11 cellular contexts compared by ENCODE assay signal in the genomic region with DNA sequence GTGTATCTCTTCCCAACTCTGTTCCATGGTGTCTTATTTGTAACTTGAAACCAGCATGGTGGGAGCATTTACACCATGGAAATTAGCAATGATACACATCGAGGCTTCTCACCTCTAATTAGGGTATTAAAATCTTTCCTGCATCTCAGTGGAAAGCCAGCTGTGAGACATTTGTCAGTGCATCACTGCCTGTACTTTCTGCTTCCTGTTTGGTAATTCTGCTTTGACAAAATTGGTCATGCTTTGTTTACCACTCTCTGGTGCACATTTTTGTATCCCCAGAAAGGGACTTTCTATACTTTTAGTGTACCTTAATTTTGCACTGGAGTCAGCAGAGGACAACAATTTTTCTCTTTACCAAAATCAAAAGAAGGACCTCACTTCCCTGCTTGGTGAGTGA.
DNase-seq lines count a peak whose midpoint lies in the region; ATAC-seq lines count a peak whose summit lies in the region.
"Had no signal": no experiment of that assay in that cellular context is flagged by ENCODE, and none has a peak within 500 bp of the region (broad histone marks: within the 10 kb centered on the region; RNA-seq: fewer than 3 reads in every experiment).

No MANE protein-coding gene starts in this region.

- peaks cover 5% of the 10 kb centered on the region for H3K4me1 Mint-ChIP-seq in activated naive CD8-positive, alpha-beta T cell treated with anti-CD3 and anti-CD28 coated beads, Interleukin-2, amount 50 U/mL, for 24 hours
- no peaks in the 10 kb centered on the region for H3K4me1 Mint-ChIP-seq in activated naive CD8-positive, alpha-beta T cell treated with anti-CD3 and anti-CD28 coated beads for 36 hours
- H3K4me1 Mint-ChIP-seq in stimulated activated memory B cell treated with anti-CD40 and anti-IgM and Interleukin-4, amounts not matched to agents 10 μg/mL and 1 μg/mL and 100 μg/mL, for 72 hours: peaks cover 58% of the 10 kb centered on the region

- DNase-seq in activated naive CD8-positive, alpha-beta T cell treated with anti-CD3 and anti-CD28 coated beads, Interleukin-2, amount 50 U/mL, for 24 hours: no peak
- no peak for DNase-seq in activated naive CD8-positive, alpha-beta T cell treated with anti-CD3 and anti-CD28 coated beads for 36 hours
- no peak for DNase-seq in stimulated activated CD8-positive, alpha-beta memory T cell treated with anti-CD3 and anti-CD28 coated beads, Interleukin-4, amount 100 ng/mL, for 48 hours
- no peak for DNase-seq in DMS 273 (lab: John Stamatoyannopoulos, UW; ENCODE audit: unreplicated experiment)
- DNase-seq in GM19240 (ENCODE audit: insufficient read length, low spot score): no peak
- DNase-seq: activated naive CD4-positive, alpha-beta T cell treated with anti-CD3 and anti-CD28 coated beads for 36 hours; hippocampal formation had no signal

- no peaks in the 10 kb centered on the region for H3K36me3 Mint-ChIP-seq in activated naive CD8-positive, alpha-beta T cell treated with anti-CD3 and anti-CD28 coated beads, Interleukin-2, amount 50 U/mL, for 24 hours (ENCODE audit: low read depth)
- no peaks in the 10 kb centered on the region for H3K36me3 Mint-ChIP-seq in activated naive CD8-positive, alpha-beta T cell treated with anti-CD3 and anti-CD28 coated beads for 36 hours
- H3K36me3 Mint-ChIP-seq in stimulated activated memory B cell treated with anti-CD40 and anti-IgM and Interleukin-4, amounts not matched to agents 10 μg/mL and 1 μg/mL and 100 μg/mL, for 72 hours: no peaks in the 10 kb centered on the region

- no peak overlapping the region for H3K27ac Mint-ChIP-seq in activated naive CD8-positive, alpha-beta T cell treated with anti-CD3 and anti-CD28 coated beads, Interleukin-2, amount 50 U/mL, for 24 hours
- no peak overlapping the region for H3K27ac Mint-ChIP-seq in activated naive CD8-positive, alpha-beta T cell treated with anti-CD3 and anti-CD28 coated beads for 36 hours
- H3K27ac Mint-ChIP-seq in stimulated activated memory B cell treated with anti-CD40 and anti-IgM and Interleukin-4, amounts not matched to agents 10 μg/mL and 1 μg/mL and 100 μg/mL, for 72 hours: peak overlapping the region; percentile 87
- H3K27ac Mint-ChIP-seq: activated naive CD4-positive, alpha-beta T cell treated with anti-CD3 and anti-CD28 coated beads for 36 hours; stimulated activated naive CD8-positive, alpha-beta T cell treated with anti-CD3 and anti-CD28 coated beads, Interleukin-15, Interleukin-2, amounts not matched to agents 100 ng/mL and 50 ng/mL, for 24 hours had no signal

- H3K4me3 Mint-ChIP-seq in activated naive CD8-positive, alpha-beta T cell treated with anti-CD3 and anti-CD28 coated beads, Interleukin-2, amount 50 U/mL, for 24 hours: no peak overlapping the region
- H3K4me3 Mint-ChIP-seq in activated naive CD8-positive, alpha-beta T cell treated with anti-CD3 and anti-CD28 coated beads for 36 hours: no peak overlapping the region
- H3K4me3 Mint-ChIP-seq in stimulated activated memory B cell treated with anti-CD40 and anti-IgM and Interleukin-4, amounts not matched to agents 10 μg/mL and 1 μg/mL and 100 μg/mL, for 72 hours: peak overlapping the region; percentile 8
- H3K4me3 Mint-ChIP-seq: activated naive CD4-positive, alpha-beta T cell treated with anti-CD3 and anti-CD28 coated beads for 36 hours; stimulated activated naive CD8-positive, alpha-beta T cell treated with anti-CD3 and anti-CD28 coated beads, Interleukin-15, Interleukin-2, amounts not matched to agents 100 ng/mL and 50 ng/mL, for 24 hours had no signal

- no peaks in the 10 kb centered on the region for H3K9me3 Mint-ChIP-seq in activated naive CD8-positive, alpha-beta T cell treated with anti-CD3 and anti-CD28 coated beads, Interleukin-2, amount 50 U/mL, for 24 hours
- H3K9me3 Mint-ChIP-seq in activated naive CD8-positive, alpha-beta T cell treated with anti-CD3 and anti-CD28 coated beads for 36 hours: no peaks in the 10 kb centered on the region
- no peaks in the 10 kb centered on the region for H3K9me3 Mint-ChIP-seq in stimulated activated memory B cell treated with anti-CD40 and anti-IgM and Interleukin-4, amounts not matched to agents 10 μg/mL and 1 μg/mL and 100 μg/mL, for 72 hours
- H3K9me3 Mint-ChIP-seq: activated naive CD4-positive, alpha-beta T cell treated with anti-CD3 and anti-CD28 coated beads for 36 hours; stimulated activated naive CD8-positive, alpha-beta T cell treated with anti-CD3 and anti-CD28 coated beads, Interleukin-15, Interleukin-2, amounts not matched to agents 100 ng/mL and 50 ng/mL, for 24 hours had no signal

- ATAC-seq in activated naive CD8-positive, alpha-beta T cell treated with anti-CD3 and anti-CD28 coated beads, Interleukin-2, amount 50 U/mL, for 24 hours: peak; percentile 15
- peak; percentile 93 for ATAC-seq in HG02588 (IDR thresholded peaks at IDR 0.05; ENCODE audit: unreplicated experiment)
- peak; percentile 91 for ATAC-seq in HG03439 (IDR thresholded peaks at IDR 0.05; ENCODE audit: unreplicated experiment)
- ATAC-seq in stimulated activated memory B cell treated with anti-CD40 and anti-IgM and Interleukin-4, amounts not matched to agents 10 μg/mL and 1 μg/mL and 100 μg/mL, for 72 hours: peak; percentile 89

- no peaks in the 10 kb centered on the region for H3K27me3 Mint-ChIP-seq in activated naive CD8-positive, alpha-beta T cell treated with anti-CD3 and anti-CD28 coated beads, Interleukin-2, amount 50 U/mL, for 24 hours
- H3K27me3 Mint-ChIP-seq in activated naive CD8-positive, alpha-beta T cell treated with anti-CD3 and anti-CD28 coated beads for 36 hours: no peaks in the 10 kb centered on the region
- no peaks in the 10 kb centered on the region for H3K27me3 Mint-ChIP-seq in stimulated activated memory B cell treated with anti-CD40 and anti-IgM and Interleukin-4, amounts not matched to agents 10 μg/mL and 1 μg/mL and 100 μg/mL, for 72 hours
- H3K27me3 Mint-ChIP-seq: stimulated activated naive CD8-positive, alpha-beta T cell treated with anti-CD3 and anti-CD28 coated beads, Interleukin-15, Interleukin-2, amounts not matched to agents 100 ng/mL and 50 ng/mL, for 24 hours had no signal

Comparison
In these comparisons a context has a peak if more than half of its experiments do, and no peak if none do; other contexts are left out.
1. ATAC-seq: peak in every context shown above with its lines; median percentile 93 in HG02588; 91 in HG03439; 89 in stimulated activated memory B cell treated with anti-CD40 and anti-IgM and Interleukin-4, amounts not matched to agents 10 μg/mL and 1 μg/mL and 100 μg/mL, for 72 hours; 15 in activated naive CD8-positive, alpha-beta T cell treated with anti-CD3 and anti-CD28 coated beads, Interleukin-2, amount 50 U/mL, for 24 hours.